13 cellular contexts compared by ENCODE assay signal in the genomic region with DNA sequence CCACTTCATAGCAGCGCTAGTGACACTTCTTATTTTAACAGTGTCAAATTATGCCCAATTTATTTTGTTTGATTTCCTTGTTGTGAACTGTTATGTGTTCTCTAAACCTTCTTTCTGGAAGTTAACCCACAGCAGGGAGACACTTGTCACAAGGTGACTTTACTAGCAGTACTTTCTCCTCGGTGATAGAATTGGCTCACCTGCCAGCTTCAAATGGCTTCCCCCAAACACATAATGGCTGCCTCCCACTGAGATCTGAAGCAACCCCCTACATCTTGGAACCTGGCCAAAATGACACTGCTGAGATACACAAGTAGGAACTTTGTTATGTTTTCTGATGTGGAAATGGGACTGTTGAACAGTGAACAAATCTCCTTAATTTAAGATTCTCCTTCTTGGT.
A peak's percentile ranks its signal among the peaks of the same experiment; 100 is the strongest.
DNase-seq lines count a peak whose midpoint lies in the region; ATAC-seq lines count a peak whose summit lies in the region.
"Had no signal": no experiment of that assay in that cellular context is flagged by ENCODE, and none has a peak within 500 bp of the region (broad histone marks: within the 10 kb centered on the region; RNA-seq: fewer than 3 reads in every experiment).

No MANE protein-coding gene starts in this region.

- ATAC-seq in left cardiac atrium (no peak), GM18907 (IDR thresholded peaks at IDR 0.05; ENCODE audit: unreplicated experiment) (no peak)
- ATAC-seq: stimulated activated memory B cell treated with anti-CD40 and anti-IgM and Interleukin-4, amounts not matched to agents 10 μg/mL and 1 μg/mL and 100 μg/mL, for 72 hours had no signal

- intact Hi-C loops in left cardiac atrium (cut with DNase I), result no loop called here

- peak; percentile 29 for DNase-seq in DMS153 treated with DMSO at 0.1 percent for 48 hours (lab: John Stamatoyannopoulos, UW; ENCODE audit: unreplicated experiment)
- DNase-seq in NCI-H1092 (lab: John Stamatoyannopoulos, UW), result peak; percentile 42
- DNase-seq in NCI-H446 (lab: John Stamatoyannopoulos, UW), result peak; percentile 26 to 65
- peak; percentile 8 for DNase-seq in iPS-NIHi11 (ENCODE audit: low spot score)
- DNase-seq in superior temporal gyrus (ENCODE audit: extremely low spot score), result no peak
- DNase-seq in left cardiac atrium, result no peak
- DNase-seq in stimulated activated CD4-positive, alpha-beta T cell treated with anti-CD3 and anti-CD28 coated beads, Interleukin-15, amount 100 ng/mL, for 24 hours, result no peak
- DNase-seq: adrenal gland, GM23248, posterior cingulate gyrus, T-helper 1 cell had no signal

Comparison
In these comparisons a context has a peak if more than half of its experiments do, and no peak if none do; other contexts are left out.
1. DNase-seq: peak in DMS153 treated with DMSO at 0.1 percent for 48 hours (single experiment), NCI-H1092 (single experiment), NCI-H446 (2 of 2) and iPS-NIHi11 (single experiment); none in superior temporal gyrus (single experiment), left cardiac atrium (single experiment) and stimulated activated CD4-positive, alpha-beta T cell treated with anti-CD3 and anti-CD28 coated beads, Interleukin-15, amount 100 ng/mL, for 24 hours (single experiment).